In the genomic region with DNA sequence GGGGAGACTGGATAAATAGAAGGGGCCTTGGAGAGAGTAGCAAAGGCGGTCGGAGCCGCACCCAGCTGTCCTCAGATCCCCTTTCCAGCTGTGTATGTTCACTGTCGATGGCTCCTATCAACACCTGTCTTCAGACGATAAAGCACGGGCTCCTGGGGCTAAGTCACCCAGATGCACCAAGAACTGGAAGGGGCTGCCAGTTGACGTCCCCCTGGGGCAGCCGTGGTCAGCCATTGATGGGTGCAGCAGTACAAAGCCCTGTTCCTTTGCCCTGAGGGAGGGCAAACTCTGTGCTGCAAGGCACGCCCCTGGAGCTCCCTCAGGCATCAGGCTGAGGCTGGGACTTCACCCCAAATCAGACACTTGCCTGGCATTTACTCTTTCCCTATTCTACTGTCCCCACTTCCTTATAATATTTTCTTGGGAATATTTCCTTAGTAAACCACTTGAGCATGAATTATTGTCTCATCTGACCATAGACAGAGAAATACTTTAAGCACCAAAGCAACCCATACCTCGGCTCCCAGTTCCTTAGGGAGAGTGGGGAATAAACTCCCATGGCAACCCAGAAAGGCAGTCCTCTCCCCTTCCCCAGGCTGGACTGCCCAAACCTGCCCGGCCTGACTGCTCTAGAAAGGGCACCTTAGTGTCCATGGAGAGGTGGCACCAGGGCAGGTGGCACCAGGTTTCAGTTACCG, we compare ENCODE assay signal across 14 cellular contexts. TPM values are rescaled to one million over a fixed set of nuclear protein-coding genes. Genes with fewer than 3 reads are reported as not detected.
DNase-seq lines count a peak whose midpoint lies in the region; ATAC-seq and TF ChIP-seq lines count a peak whose summit lies in the region.
"Had no signal": no experiment of that assay in that cellular context is flagged by ENCODE, and none has a peak within 500 bp of the region (broad histone marks: within the 10 kb centered on the region; RNA-seq: fewer than 3 reads in every experiment).

No MANE protein-coding gene starts in this region.

- WGBS in IMR-90 (ENCODE audit: extremely low coverage in 2 of 2, insufficient read length in 1 of 2), 2 experiments, result 61% methylated on average over 7 of the region's 12 CpGs; no CpG with 5 or more reads in 1 of the 2 experiments
- WGBS in body of pancreas, 2 donors, result 45 to 55% methylated on average over 11 to 12 of the region's 12 CpGs
- no CpG with 5 or more reads among the region's 12 CpGs for WGBS in neuronal stem cell (ENCODE audit: extremely low coverage in 2 of 2, insufficient read length in 2 of 2, insufficient replicate concordance in 1 of 2), 2 donors

- POLR2A ChIA-PET in IMR-90 (lab: Charles Lee; ENCODE audit: unreplicated experiment), result no interaction called here

- H3K27me3 ChIP-seq in IMR-90 (ENCODE audit: control insufficient read depth, insufficient read depth, low read length) (no peaks in the 10 kb centered on the region), body of pancreas (no peaks in the 10 kb centered on the region), neuronal stem cell (ENCODE audit: control insufficient read depth in 3 of 3, insufficient read depth in 3 of 3, low read depth in 1 of 3, low read length in 3 of 3) (peaks cover 0 to 6% (median 2%) of the 10 kb centered on the region in 3 experiments)
- H3K27me3 ChIP-seq: right atrium auricular region had no signal

- H4K5ac ChIP-seq in IMR-90 (ENCODE audit: low read depth, low read length), result no peak overlapping the region

- H2AK5ac ChIP-seq in IMR-90 (ENCODE audit: low read depth, low read length), result no peak overlapping the region
- H2AK5ac ChIP-seq in neuronal stem cell (ENCODE audit: low read depth, low read length), result no peak overlapping the region

- H2BK15ac ChIP-seq in IMR-90 (ENCODE audit: low read depth, low read length), result no peak overlapping the region
- H2BK15ac ChIP-seq in neuronal stem cell (ENCODE audit: low read length), result no peak overlapping the region

- intact Hi-C loops in IMR-90 (cut with micrococcal nuclease), result loop anchor here (5.0 kb wide), 2 partner anchors 146 to 346 kb away; no protein-coding TSS in a partner anchor
- intact Hi-C loops in body of pancreas (cut with DNase I), result loop anchor here (5.0 to 10.0 kb wide), 2 partner anchors 109 to 283 kb away; partner anchors contain the start of gene SLC4A8

- TF ChIP-seq POLR2A in IMR-90 (IDR thresholded peaks at IDR 0.05; ENCODE audit: low read depth, low read length) (no peak), body of pancreas (IDR thresholded peaks at IDR 0.05) (no peak)

- BruUV-seq in IMR-90 (replicated peaks; lab: Mats Ljungman, UMichigan), result no TSS peak

- H3K14ac ChIP-seq in IMR-90 (replicated peaks; ENCODE audit: low read depth, low read length) (no peak overlapping the region), neuronal stem cell (ENCODE audit: low read length) (no peak overlapping the region)

- H3K56ac ChIP-seq in IMR-90 (ENCODE audit: extremely low read depth, insufficient read depth, low read length), result no peak overlapping the region

- H3K36me3 ChIP-seq in IMR-90 (ENCODE audit: control insufficient read depth, insufficient read depth, low read length) (no peaks in the 10 kb centered on the region), body of pancreas (replicated peaks in 1 of 2; ENCODE audit: insufficient read depth in 1 of 2, low read depth in 2 of 2) (no peaks in the 10 kb centered on the region), neuronal stem cell (replicated peaks in 1 of 2; ENCODE audit: control insufficient read depth in 2 of 2, insufficient read depth in 2 of 2, low read length in 2 of 2) (no peaks in the 10 kb centered on the region)
- H3K36me3 ChIP-seq: brain microvascular endothelial cell, left ventricle myocardium inferior, right atrium auricular region, tibial artery had no signal

- in situ Hi-C loops in IMR-90 (cut with MboI; ENCODE audit: low sequenced_read_pairs), result loop anchor here (10.0 kb wide), 1 partner anchor 273 kb away; no protein-coding TSS in a partner anchor

- H3K9ac ChIP-seq in IMR-90 (ENCODE audit: low read depth, low read length) (no peak overlapping the region), neuronal stem cell (ENCODE audit: low read depth, low read length, poor library complexity) (no peak overlapping the region)

- H2BK120ac ChIP-seq in IMR-90 (ENCODE audit: low read depth, low read length), result no peak overlapping the region
- H2BK120ac ChIP-seq in neuronal stem cell (ENCODE audit: low read depth, low read length), result no peak overlapping the region

- H2AFZ ChIP-seq in IMR-90 (replicated peaks; ENCODE audit: low read length, poor library complexity) (peak overlapping the region; percentile 92), neuronal stem cell (ENCODE audit: low read length) (peak overlapping the region; percentile 82)

- no peak for TF ChIP-seq CTCF in IMR-90 (conservative IDR thresholded peaks at IDR 0.05; ENCODE audit: low read depth, low read length)
- no peak for TF ChIP-seq CTCF in body of pancreas (IDR thresholded peaks at IDR 0.05)

- H3K27ac ChIP-seq in IMR-90 (ENCODE audit: insufficient read depth, low read length) (no peak overlapping the region), body of pancreas (no peak overlapping the region), neuronal stem cell (replicated peaks; ENCODE audit: low read length) (no peak overlapping the region)
- H3K27ac ChIP-seq: brain microvascular endothelial cell, coronary artery, foreskin keratinocyte, left ventricle myocardium inferior, right atrium auricular region, tibial artery had no signal

- H3K9me1 ChIP-seq in IMR-90 (ENCODE audit: insufficient read depth, low read length), result peaks cover 3% of the 10 kb centered on the region; the same call in 1 of the 2 replicates

- 0 out of 2 replicates have a peak, but pooled peaks have one; percentile 3 for ATAC-seq in IMR-90 (ENCODE audit: low read depth)
- peak; percentile 27 for ATAC-seq in body of pancreas

- H4K8ac ChIP-seq in IMR-90 (ENCODE audit: low read depth in 2 of 2, low read length in 2 of 2) (no peak overlapping the region), neuronal stem cell (ENCODE audit: low read depth, low read length) (no peak overlapping the region)

- H3K4ac ChIP-seq in IMR-90 (ENCODE audit: low read depth, low read length) (no peak overlapping the region), neuronal stem cell (ENCODE audit: low read length) (no peak overlapping the region)

- H2BK5ac ChIP-seq in IMR-90 (ENCODE audit: low read depth, low read length, poor library complexity, severe bottlenecking) (no peak overlapping the region), neuronal stem cell (ENCODE audit: low read length) (no peak overlapping the region)

- CTCF ChIA-PET in IMR-90 (lab: Yijun Ruan, JAX), result interaction anchor here (0.5 to 1.9 kb wide), 8 partner anchors 10 to 1212 kb away, joined by 3 to 12 read pairs (median 3); no protein-coding TSS in a partner anchor

- H3K4me1 ChIP-seq in IMR-90 (ENCODE audit: control insufficient read depth, insufficient read depth, low read length) (peaks cover 5% of the 10 kb centered on the region; the same call in 1 of the 2 replicates), body of pancreas (no peaks in the 10 kb centered on the region), neuronal stem cell (ENCODE audit: control insufficient read depth in 2 of 2, insufficient read depth in 1 of 2, low read depth in 1 of 2, low read length in 2 of 2) (peaks cover 2 to 8% of the 10 kb centered on the region in 2 donors)
- H3K4me1 ChIP-seq: foreskin keratinocyte, right atrium auricular region, tibial artery had no signal

- no peak overlapping the region for H2BK20ac ChIP-seq in IMR-90 (ENCODE audit: low read depth, low read length)

- H3K4me2 ChIP-seq in IMR-90 (ENCODE audit: low read depth, low read length), result no peak overlapping the region
- no peak overlapping the region for H3K4me2 ChIP-seq in neuronal stem cell (ENCODE audit: insufficient read depth, low read length, poor library complexity, severe bottlenecking)

- peak; percentile 40 for DNase-seq in NCI-H146 (lab: John Stamatoyannopoulos, UW)
- no peak for DNase-seq in NCI-H146 treated with DMSO at 0.1 percent for 48 hours (lab: John Stamatoyannopoulos, UW; ENCODE audit: unreplicated experiment)
- DNase-seq in IMR-90, result no peak
- no peak for DNase-seq in body of pancreas
- DNase-seq in neuronal stem cell (ENCODE audit: low spot score), result no peak
- DNase-seq in NCI-H1436 (lab: John Stamatoyannopoulos, UW), result no peak
- DNase-seq in activated CD4-positive, alpha-beta T cell treated with anti-CD3 and anti-CD28 coated beads, Interleukin-2, amount 50 U/mL, for 4 hours, result no peak
- no peak for DNase-seq in NCI-H187 (lab: John Stamatoyannopoulos, UW)

- H3K23ac ChIP-seq in IMR-90 (ENCODE audit: low read depth, low read length) (no peak overlapping the region; the same call in 1 of the 2 replicates), neuronal stem cell (ENCODE audit: low read depth, low read length, poor library complexity) (no peak overlapping the region)

- no peaks in the 10 kb centered on the region for H3K79me1 ChIP-seq in IMR-90 (ENCODE audit: low read depth in 1 of 2, low read length in 2 of 2)
- H3K79me1 ChIP-seq in neuronal stem cell (ENCODE audit: low read depth, low read length), result no peaks in the 10 kb centered on the region

- dilution Hi-C loops in IMR-90 (cut with HindIII; ENCODE audit: low sequenced_read_pairs, unreplicated experiment), result no loop called here

- H2BK12ac ChIP-seq in neuronal stem cell (ENCODE audit: low read length), result no peak overlapping the region

- H4K91ac ChIP-seq in IMR-90 (ENCODE audit: insufficient read depth, low read depth, low read length) (no peak overlapping the region), neuronal stem cell (ENCODE audit: low read depth, low read length, poor library complexity) (no peak overlapping the region)

- no peaks in the 10 kb centered on the region for H4K20me1 ChIP-seq in IMR-90 (ENCODE audit: insufficient read depth, low read length)

- peak overlapping the region; percentile 82 for H2AK9ac ChIP-seq in IMR-90 (replicated peaks; ENCODE audit: low read depth, low read length, poor library complexity)

- no peak overlapping the region for H3K4me3 ChIP-seq in IMR-90 (ENCODE audit: insufficient read depth, low read depth, low read length)
- no peak overlapping the region for H3K4me3 ChIP-seq in body of pancreas
- H3K4me3 ChIP-seq in neuronal stem cell (ENCODE audit: low read length in 2 of 2), result no peak overlapping the region
- H3K4me3 ChIP-seq: coronary artery, left ventricle myocardium inferior, right atrium auricular region, tibial artery had no signal

- H3K18ac ChIP-seq in IMR-90 (ENCODE audit: low read depth, low read length), result no peak overlapping the region
- H3K18ac ChIP-seq in neuronal stem cell (ENCODE audit: low read length), result peak overlapping the region; percentile 5

- TF ChIP-seq RAD21 in IMR-90 (IDR thresholded peaks at IDR 0.05; ENCODE audit: low read length), result no peak

- H3K9me3 ChIP-seq in IMR-90 (ENCODE audit: control insufficient read depth, insufficient read depth, low read length) (no peaks in the 10 kb centered on the region), body of pancreas (no peaks in the 10 kb centered on the region), neuronal stem cell (replicated peaks in 1 of 2; ENCODE audit: control insufficient read depth in 2 of 2, insufficient read depth in 1 of 2, low read depth in 1 of 2, low read length in 2 of 2) (no peaks in the 10 kb centered on the region)
- H3K9me3 ChIP-seq: left ventricle myocardium inferior, right atrium auricular region, tibial artery had no signal

RNA-seq across cellular contexts. Expression of gene SCN8A, which starts 59.6 kb away (rescaled TPM):
- total RNA-seq in IMR-90 (2012; rRNA removed) (14.7 and 19.7 TPM in 2 replicates), body of pancreas (10 to 100 TPM in 1 of 2 donors, 1 to 10 TPM in 1; 4.9 to 11.2 TPM)
- 6.1 and 6.9 TPM in 2 replicates for polyA plus RNA-seq in IMR-90 (2012; rRNA removed)
- 2.1 and 2.6 TPM in 2 replicates for polyA plus RNA-seq in IMR-90 (2012; cell fraction: cytosol; rRNA removed)
- 16.1 and 41.1 TPM in 2 replicates for polyA plus RNA-seq in IMR-90 (2012; cell fraction: nucleus; rRNA removed; ENCODE audit: low replicate concordance)
- 1.8 TPM for polyA plus RNA-seq in neuronal stem cell (2013, experiment 1 of 2)
- 1.9 TPM for polyA plus RNA-seq in neuronal stem cell (2013, experiment 2 of 2)
